Comparison of ENCODE assay signal across 6 cellular contexts in the genomic region with DNA sequence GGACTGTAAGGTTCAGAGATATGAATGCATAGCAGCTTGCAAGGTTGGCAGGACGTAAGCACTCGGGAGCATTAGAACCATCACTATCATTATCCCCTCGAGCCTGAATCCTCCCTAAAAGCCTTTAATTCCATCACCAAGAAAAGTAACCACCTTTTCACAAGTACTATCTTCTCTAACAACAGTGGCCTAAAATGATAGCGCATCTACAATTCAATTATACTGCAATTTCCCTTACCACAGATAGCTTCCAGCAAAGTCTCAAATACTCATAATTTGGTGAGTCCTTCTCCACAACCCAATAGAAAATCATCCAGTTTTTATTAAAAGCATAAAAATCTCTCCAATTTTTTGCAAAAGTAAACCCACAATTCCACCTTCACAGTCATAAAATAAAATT. TPM values are rescaled to one million over a fixed set of nuclear protein-coding genes. Genes with fewer than 3 reads are reported as not detected.
"Had no signal": no experiment of that assay in that cellular context is flagged by ENCODE, and none has a peak within 500 bp of the region (broad histone marks: within the 10 kb centered on the region; RNA-seq: fewer than 3 reads in every experiment).

No MANE protein-coding gene starts in this region.

- H3K27ac ChIP-seq: epithelial cell of prostate, esophagus muscularis mucosa, gastroesophageal sphincter, ovary, right atrium auricular region had no signal

- H3K4me3 ChIP-seq: esophagus muscularis mucosa, gastroesophageal sphincter, ovary, right atrium auricular region had no signal

- H3K36me3 ChIP-seq: esophagus muscularis mucosa, gastroesophageal sphincter, ovary, right atrium auricular region had no signal

- H3K9me3 ChIP-seq: esophagus muscularis mucosa, gastroesophageal sphincter, ovary, right atrium auricular region had no signal

- H3K27me3 ChIP-seq: esophagus muscularis mucosa, gastroesophageal sphincter, ovary, right atrium auricular region had no signal

RNA-seq across cellular contexts. Expression of a gene that starts 42.0 kb away (rescaled TPM):
- polyA plus RNA-seq: naive thymus-derived CD4-positive, alpha-beta T cell had no signal
